ENCODE assay signal across 8 cellular contexts in the genomic region with DNA sequence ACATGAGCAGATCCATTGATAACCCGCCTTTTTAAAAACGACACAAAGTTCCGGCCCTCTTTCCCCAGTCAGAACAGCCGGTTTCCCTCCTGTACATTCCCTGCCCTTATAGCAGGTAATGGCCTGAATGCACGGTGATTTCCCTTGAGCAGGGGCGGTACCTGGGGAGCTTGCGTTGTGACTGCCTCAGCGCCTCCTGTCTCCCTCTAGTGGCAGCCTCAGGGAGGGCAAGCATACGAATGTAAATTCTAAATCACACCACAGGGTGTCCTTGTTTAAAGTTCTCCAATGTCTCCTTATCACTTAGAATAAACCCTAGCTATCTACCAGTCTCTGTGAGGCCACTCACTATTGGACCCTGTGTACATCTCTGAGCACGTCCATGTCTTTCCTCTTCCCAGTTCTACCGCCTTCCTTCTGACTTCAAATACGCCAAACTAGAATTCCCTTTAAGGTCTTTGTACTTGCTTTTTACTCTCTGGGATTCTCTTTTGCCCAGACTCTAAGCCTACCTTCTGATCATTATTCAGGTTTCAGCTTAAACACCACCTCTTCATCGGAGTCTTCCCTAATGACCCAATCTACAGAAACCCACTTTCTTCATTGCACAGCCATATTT. TPM values are rescaled to one million over a fixed set of nuclear protein-coding genes. Genes with fewer than 3 reads are reported as not detected.
A peak's percentile ranks its signal among the peaks of the same experiment; 100 is the strongest.
DNase-seq lines count a peak whose midpoint lies in the region; ATAC-seq, FAIRE-seq and TF ChIP-seq lines count a peak whose summit lies in the region.

No MANE protein-coding gene starts in this region.

- H4K12ac ChIP-seq in trophoblast cell (ENCODE audit: low read depth, low read length), result no peak overlapping the region

- no peaks in the 10 kb centered on the region for H4K20me1 ChIP-seq in endothelial cell of umbilical vein (replicated peaks; ENCODE audit: control insufficient read depth, extremely low read depth, insufficient read depth, low read length)

- TF ChIP-seq POLR2A in endothelial cell of umbilical vein (IDR thresholded peaks at IDR 0.05; ENCODE audit: low read depth, low read length), result no peak

- H2BK12ac ChIP-seq in trophoblast cell (ENCODE audit: low read length), result no peak overlapping the region

- no peaks in the 10 kb centered on the region for H3K27me3 ChIP-seq in endothelial cell of umbilical vein (ENCODE audit: control insufficient read depth in 2 of 2, insufficient read depth in 2 of 2, low read length in 2 of 2)
- H3K27me3 ChIP-seq in trophoblast cell (ENCODE audit: insufficient read depth, low read length), result no peaks in the 10 kb centered on the region

- no peak overlapping the region for H2BK5ac ChIP-seq in trophoblast cell (ENCODE audit: low read depth, low read length, poor library complexity)

- TF ChIP-seq CTCF in endothelial cell of umbilical vein (IDR thresholded peaks at IDR 0.05; ENCODE audit: extremely low read depth in 1 of 2, insufficient read depth in 1 of 2, low read depth in 1 of 2, low read length in 2 of 2), result peak; percentile 87 to 93

- H2AFZ ChIP-seq in endothelial cell of umbilical vein (ENCODE audit: low read depth, low read length), result no peak overlapping the region
- H2AFZ ChIP-seq in trophoblast cell (ENCODE audit: insufficient read depth, low read length, poor library complexity), result no peak overlapping the region

- H3K79me1 ChIP-seq in trophoblast cell (ENCODE audit: low read length), result no peaks in the 10 kb centered on the region

- no peak overlapping the region for H4K91ac ChIP-seq in trophoblast cell (ENCODE audit: low read depth, low read length)

- H3K4me3 ChIP-seq in endothelial cell of umbilical vein (replicated peaks in 1 of 3; ENCODE audit: insufficient read depth in 1 of 3, low read depth in 1 of 3, low read length in 3 of 3), result no peak overlapping the region
- H3K4me3 ChIP-seq in trophoblast cell (ENCODE audit: low read depth, low read length), result no peak overlapping the region

- POLR2A ChIA-PET in endothelial cell of umbilical vein (lab: Charles Lee), result no interaction called here

- FAIRE-seq in endothelial cell of umbilical vein (lab: Jason Lieb, UNC), result peak; percentile 75

- intact Hi-C loops in endothelial cell of umbilical vein (cut with micrococcal nuclease), result loop anchor here (1.0 to 5.0 kb wide), 8 partner anchors 59 to 625 kb away; no protein-coding TSS in a partner anchor

- ATAC-seq in GM18907 (IDR thresholded peaks at IDR 0.05; ENCODE audit: unreplicated experiment) (peak; percentile 99), HG03097 (IDR thresholded peaks at IDR 0.05; ENCODE audit: low FRiP score, unreplicated experiment) (peak; percentile 100)

- H3K9ac ChIP-seq in endothelial cell of umbilical vein (replicated peaks; ENCODE audit: extremely low read depth, insufficient read depth, low read length) (no peak overlapping the region), trophoblast cell (ENCODE audit: low read length) (no peak overlapping the region)

- H4K8ac ChIP-seq in trophoblast cell (ENCODE audit: low read depth, low read length), result no peak overlapping the region

- H3K27ac ChIP-seq in endothelial cell of umbilical vein (ENCODE audit: insufficient read depth, low read depth, low read length), result no peak overlapping the region
- no peak overlapping the region for H3K27ac ChIP-seq in trophoblast cell (ENCODE audit: low read depth, low read length)

- H3K4me1 ChIP-seq in endothelial cell of umbilical vein (ENCODE audit: control insufficient read depth, extremely low read depth, insufficient read depth, low read length) (peaks cover 9% of the 10 kb centered on the region), trophoblast cell (ENCODE audit: control insufficient read depth in 1 of 2, insufficient read depth in 2 of 2, low read length in 2 of 2) (no peaks in the 10 kb centered on the region)

- H2AK5ac ChIP-seq in trophoblast cell (ENCODE audit: low read length), result no peak overlapping the region

- H3K36me3 ChIP-seq in endothelial cell of umbilical vein (ENCODE audit: control insufficient read depth in 2 of 2, extremely low read depth in 1 of 2, insufficient read depth in 2 of 2, low read length in 2 of 2) (no peaks in the 10 kb centered on the region), trophoblast cell (ENCODE audit: control insufficient read depth in 1 of 2, insufficient read depth in 2 of 2, low read length in 2 of 2) (no peaks in the 10 kb centered on the region)

- H3K9me3 ChIP-seq in endothelial cell of umbilical vein (replicated peaks; ENCODE audit: control insufficient read depth, insufficient read depth, low read length), result no peaks in the 10 kb centered on the region
- no peaks in the 10 kb centered on the region for H3K9me3 ChIP-seq in trophoblast cell (ENCODE audit: insufficient read depth, low read depth, low read length)

- dilution Hi-C loops in endothelial cell of umbilical vein (cut with MboI; ENCODE audit: extremely low pct_ligation_motif_present, low sequenced_read_pairs), result no loop called here

- CTCF ChIA-PET in endothelial cell of umbilical vein (lab: Charles Lee), result interaction anchor here (0.6 to 2.5 kb wide), 90 partner anchors 9 to 626 kb away, joined by 3 to 92 read pairs (median 4); a partner anchor contains a TSS

- H3K79me2 ChIP-seq in endothelial cell of umbilical vein (ENCODE audit: control insufficient read depth, insufficient read depth, low read length), result no peaks in the 10 kb centered on the region
- no peaks in the 10 kb centered on the region for H3K79me2 ChIP-seq in trophoblast cell (ENCODE audit: control insufficient read depth, insufficient read depth, low read length, poor library complexity)

- H3K9me1 ChIP-seq in endothelial cell of umbilical vein (replicated peaks; ENCODE audit: control insufficient read depth, extremely low read depth, insufficient read depth, low read length), result no peaks in the 10 kb centered on the region

- H3K4me2 ChIP-seq in endothelial cell of umbilical vein (ENCODE audit: insufficient read depth, low read length), result no peak overlapping the region
- no peak overlapping the region for H3K4me2 ChIP-seq in trophoblast cell (ENCODE audit: low read length)

- WGBS in trophoblast cell (ENCODE audit: extremely low coverage, insufficient coverage, insufficient read length), result no CpG with 5 or more reads among the region's 13 CpGs

- no TSS peak for BruUV-seq in endothelial cell of umbilical vein (replicated peaks; lab: Mats Ljungman, UMichigan)

- no peak overlapping the region for H3K18ac ChIP-seq in trophoblast cell (ENCODE audit: low read length)

- DNase-seq in AG20443 (ENCODE audit: low spot score) (peak; percentile 23), NCI-H69 (lab: John Stamatoyannopoulos, UW) (peak; percentile 37), endothelial cell of umbilical vein (ENCODE audit: low read depth, low spot score) (peak; percentile 74), trophoblast cell (peak; percentile 46 to 76), Ammon's horn (ENCODE audit: low spot score) (no peak)
- peak; percentile 78 to 83 for DNase-seq in activated CD4-positive, alpha-beta T cell treated with anti-CD3 and anti-CD28 coated beads, Interleukin-2, amount 50 U/mL, for 48 hours

- H3K14ac ChIP-seq in trophoblast cell (ENCODE audit: low read length), result no peak overlapping the region

- no peak overlapping the region for H2BK120ac ChIP-seq in trophoblast cell (ENCODE audit: insufficient read depth, low read length, poor library complexity)

- H3K23ac ChIP-seq in trophoblast cell (ENCODE audit: low read length), result no peak overlapping the region

- H3K4ac ChIP-seq in trophoblast cell (ENCODE audit: low read depth, low read length), result no peak overlapping the region

TF ChIP-seq in endothelial cell of umbilical vein, 7 proteins besides CTCF, POLR2A, EP300 and RAD21:
- no peak for TF ChIP-seq JUN (IDR thresholded peaks at IDR 0.05; ENCODE audit: borderline replicate concordance, insufficient read depth, insufficient read length, low read depth)
- TF ChIP-seq, protein P1, sequence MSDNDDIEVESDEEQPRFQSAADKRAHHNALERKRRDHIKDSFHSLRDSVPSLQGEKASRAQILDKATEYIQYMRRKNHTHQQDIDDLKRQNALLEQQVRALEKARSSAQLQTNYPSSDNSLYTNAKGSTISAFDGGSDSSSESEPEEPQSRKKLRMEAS (IDR thresholded peaks at IDR 0.05; ENCODE audit: insufficient read depth, insufficient read length), result no peak
- no peak for TF ChIP-seq MYC (IDR thresholded peaks at IDR 0.05; ENCODE audit: low read depth, low read length)
- TF ChIP-seq EZH2 (IDR thresholded peaks at IDR 0.05; ENCODE audit: borderline replicate concordance, low read depth, low read length, severe bottlenecking), result no peak
- no peak for TF ChIP-seq FOS (IDR thresholded peaks at IDR 0.05; ENCODE audit: borderline replicate concordance, insufficient read depth, low read length)
- TF ChIP-seq POLR2AphosphoS5 (IDR thresholded peaks at IDR 0.05; ENCODE audit: insufficient read depth, low read depth, low read length), result no peak
- no peak for TF ChIP-seq GATA2 (IDR thresholded peaks at IDR 0.05; ENCODE audit: insufficient read depth, insufficient read length, low read depth, low read length)

RNA-seq across cellular contexts. Expression of a gene that starts 18.4 kb away (rescaled TPM):
- total RNA-seq in endothelial cell of umbilical vein, result 80.9 and 127 TPM in 2 replicates
- 177 and 223 TPM in 2 replicates for polyA plus RNA-seq in endothelial cell of umbilical vein
- polyA plus RNA-seq in endothelial cell of umbilical vein (2011; cell fraction: cytosol; rRNA removed), result 96.2 and 115 TPM in 2 replicates
- 206 and 233 TPM in 2 replicates for polyA plus RNA-seq in endothelial cell of umbilical vein (2011; cell fraction: nucleus; rRNA removed)
- polyA plus RNA-seq in endothelial cell of umbilical vein (2012), result 33.8 and 37.8 TPM in 2 replicates
- 1,293 and 1,561 TPM in 2 replicates for polyA minus RNA-seq in endothelial cell of umbilical vein
- not detected for polyA minus RNA-seq in endothelial cell of umbilical vein (2011; cell fraction: cytosol; rRNA and poly(A)+ RNA removed)
- 1,432 and 1,514 TPM in 2 replicates for polyA minus RNA-seq in endothelial cell of umbilical vein (2011; cell fraction: nucleus; rRNA and poly(A)+ RNA removed)
- polyA plus RNA-seq in trophoblast cell (2013), result 2.5 and 2.9 TPM in 2 replicates
